In the genomic region with DNA sequence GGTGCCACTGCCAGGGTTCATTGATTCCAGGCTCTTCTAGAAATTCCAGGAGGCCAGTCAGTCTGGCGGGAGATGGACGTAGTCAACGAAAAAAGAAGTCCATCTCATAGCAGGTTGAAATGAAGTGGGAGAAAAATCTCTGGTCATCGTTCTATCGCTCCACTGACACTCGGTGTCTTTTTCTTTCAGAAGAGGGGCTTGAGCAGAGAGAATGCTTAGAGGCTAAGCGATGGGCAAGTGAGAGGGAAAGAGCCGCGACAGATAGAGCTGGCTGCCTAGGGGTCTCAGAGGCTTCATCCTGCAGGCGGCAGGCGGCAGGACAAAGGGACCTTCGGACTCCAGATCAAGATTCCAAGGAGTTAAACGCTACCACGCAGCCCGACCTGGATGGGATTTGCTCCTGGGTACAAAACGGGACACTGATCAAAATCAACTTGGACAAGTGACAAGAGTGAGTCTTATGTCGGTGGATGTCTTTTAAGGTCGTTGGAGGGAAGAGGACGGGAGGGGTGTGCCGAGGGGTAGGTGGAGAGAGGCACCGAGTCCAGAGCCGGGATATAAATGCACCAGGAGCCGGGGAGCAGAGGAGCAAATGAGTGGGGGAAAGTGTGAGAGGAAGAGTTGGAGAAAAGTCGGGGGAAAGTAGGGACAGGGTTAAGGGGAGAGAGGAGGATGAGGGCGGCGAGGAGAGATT, we compare ENCODE assay signal across 13 cellular contexts. TPM values are rescaled to one million over a fixed set of nuclear protein-coding genes. Genes with fewer than 3 reads are reported as not detected.
A peak's percentile ranks its signal among the peaks of the same experiment; 100 is the strongest.
DNase-seq lines count a peak whose midpoint lies in the region; ATAC-seq and TF ChIP-seq lines count a peak whose summit lies in the region.
"Had no signal": no experiment of that assay in that cellular context is flagged by ENCODE, and none has a peak within 500 bp of the region (broad histone marks: within the 10 kb centered on the region; RNA-seq: fewer than 3 reads in every experiment).

No MANE protein-coding gene starts in this region.

- peak overlapping the region; percentile 82 for H3K4me3 ChIP-seq in cardiac muscle cell
- peak overlapping the region; percentile 45 for H3K4me3 ChIP-seq in mesodermal cell (ENCODE audit: extremely low read depth, insufficient read depth, low read length, poor library complexity, severe bottlenecking)
- H3K4me3 ChIP-seq in urinary bladder (ENCODE audit: low read depth, low read length) = peak overlapping the region; percentile 53

- no peak for TF ChIP-seq CTCF in cardiac muscle cell (IDR thresholded peaks at IDR 0.05; ENCODE audit: low read depth, low read length)

- intact Hi-C loops in Right ventricle myocardium superior (cut with DNase I) = no loop called here

- H3K4me1 ChIP-seq in cardiac muscle cell (ENCODE audit: low read depth) (peaks cover 22% of the 10 kb centered on the region), mesodermal cell (ENCODE audit: control insufficient read depth, insufficient read depth, low read length, poor library complexity, severe bottlenecking) (peaks cover 15% of the 10 kb centered on the region), urinary bladder (ENCODE audit: insufficient read depth) (no peaks in the 10 kb centered on the region)

- 9 to 13% methylated on average over 21 to 22 of the region's 26 CpGs for WGBS in mesodermal cell (ENCODE audit: insufficient coverage in 2 of 2), 2 experiments
- 31% methylated on average over 26 of the region's 26 CpGs for WGBS in urinary bladder

- H3K27ac ChIP-seq in cardiac muscle cell (no peak overlapping the region), cingulate gyrus (ENCODE audit: low read depth, low read length) (peak overlapping the region; percentile 31), mesodermal cell (ENCODE audit: low read depth, low read length, severe bottlenecking) (no peak overlapping the region), urinary bladder (ENCODE audit: low read depth) (no peak overlapping the region)

- H3K36me3 ChIP-seq in cardiac muscle cell = no peaks in the 10 kb centered on the region
- no peaks in the 10 kb centered on the region for H3K36me3 ChIP-seq in mesodermal cell (ENCODE audit: control insufficient read depth, insufficient read depth, low read length)
- no peaks in the 10 kb centered on the region for H3K36me3 ChIP-seq in urinary bladder (ENCODE audit: insufficient read depth)

- ATAC-seq in Right ventricle myocardium superior (ENCODE audit: poor library complexity) (no peak), GM18870 (IDR thresholded peaks at IDR 0.05; ENCODE audit: unreplicated experiment) (no peak)

- peak in 1 of 2 donors; percentile 41 for DNase-seq in cardiac muscle cell (ENCODE audit: low read depth in 1 of 2, low spot score in 1 of 2)
- no peak for DNase-seq in Right ventricle myocardium superior
- no peak for DNase-seq in SW 1271 (lab: John Stamatoyannopoulos, UW)
- DNase-seq in activated CD4-positive, alpha-beta T cell treated with anti-CD3 and anti-CD28 coated beads, Interleukin-2, amount 50 U/mL, for 48 hours = no peak
- DNase-seq: activated gamma-delta T cell treated with Interleukin-2 at 50 U/mL for 16 hours, AML-193, Karpas-422, NCI-H524 treated with DMSO at 0.1 percent for 48 hours had no signal

- H3K27me3 ChIP-seq in cardiac muscle cell = peaks cover 30% of the 10 kb centered on the region

- no peaks in the 10 kb centered on the region for H3K9me3 ChIP-seq in cardiac muscle cell (ENCODE audit: low read depth)
- H3K9me3 ChIP-seq in mesodermal cell (ENCODE audit: control insufficient read depth, low read length) = no peaks in the 10 kb centered on the region

RNA-seq across cellular contexts. Expression of gene TMEM178A, which starts 0.7 kb away (rescaled TPM):
- total RNA-seq in cardiac muscle cell = 21.3 and 22.5 TPM in 2 replicates
- polyA plus RNA-seq in cardiac muscle cell = 13.4 and 17.9 TPM in 2 replicates
- 1.9 TPM for total RNA-seq in Right ventricle myocardium superior
- polyA plus RNA-seq in mesodermal cell (2013, experiment 1 of 2) = 9.9 TPM
- polyA plus RNA-seq in mesodermal cell (2013, experiment 2 of 2) = 6.2 TPM
- 5.2 TPM for total RNA-seq in urinary bladder
- polyA plus RNA-seq in urinary bladder = 1.3 TPM
- total RNA-seq: T-helper 1 cell treated with Interleukin-12 subunit alpha and Interleukin-12 subunit beta and Interleukin-4 antibody, amounts not matched to agents 30 ng/mL and 1 ng/mL, for 36 hours had no signal
